In the genomic region with DNA sequence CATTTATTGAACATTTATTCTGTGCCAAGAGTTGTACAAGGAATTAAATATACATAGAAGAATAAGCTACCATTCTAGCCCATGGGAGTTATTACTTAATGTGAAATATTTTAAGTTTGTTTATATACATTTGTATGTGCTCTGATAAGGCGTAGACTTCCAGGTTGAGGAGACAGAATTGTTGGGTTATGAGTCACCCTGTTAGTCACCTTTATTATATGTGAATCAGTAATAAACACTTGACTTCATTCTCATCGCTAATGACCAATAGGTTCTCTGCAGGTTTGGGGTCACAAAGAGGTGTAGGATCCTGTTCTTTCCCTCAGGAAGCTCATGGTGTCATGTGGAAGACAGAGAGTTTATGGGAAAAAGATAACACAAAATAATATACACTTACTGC, we compare ENCODE assay signal across 7 cellular contexts.
DNase-seq lines count a peak whose midpoint lies in the region; ATAC-seq, FAIRE-seq and TF ChIP-seq lines count a peak whose summit lies in the region.
"Not testable (repeated sequence)": the region's sequence is repeated elsewhere in the genome, so short reads cannot be mapped to it uniquely, and the experiment has no call there.

No MANE protein-coding gene starts in this region.

- TF ChIP-seq CTCF in OCI-LY7 (conservative IDR thresholded peaks at IDR 0.05; ENCODE audit: low read length); Panc1 (IDR thresholded peaks at IDR 0.05); left lung (IDR thresholded peaks at IDR 0.05); omental fat pad (IDR thresholded peaks at IDR 0.05): not testable (repeated sequence)

- H3K36me3 ChIP-seq in OCI-LY7 (ENCODE audit: insufficient read depth, low read length); Panc1 (ENCODE audit: control insufficient read depth, insufficient read depth, low read length); left lung: not testable (repeated sequence)

- H3K4me3 ChIP-seq in OCI-LY7 (ENCODE audit: low read depth, low read length, poor library complexity, severe bottlenecking); Panc1 (ENCODE audit: low read depth in 2 of 2, low read length in 2 of 2); left lung: not testable (repeated sequence)

- not testable (repeated sequence) for H3K27ac ChIP-seq in OCI-LY7 (ENCODE audit: low read depth, low read length, poor library complexity, severe bottlenecking); Panc1 (ENCODE audit: low read length); left lung

- FAIRE-seq in H54 (lab: Jason Lieb, UNC), result peak; percentile 77

- H3K27me3 ChIP-seq in Panc1 (ENCODE audit: control insufficient read depth, insufficient read depth, low read length); left lung: not testable (repeated sequence)

- in situ Hi-C loops in Panc1 (cut with HindIII; ENCODE audit: low pct_unique_long_range_greater_than_20kb, low sequenced_read_pairs), result not testable (repeated sequence)

- H3K4me1 ChIP-seq in OCI-LY7 (ENCODE audit: insufficient read depth, low read length, poor library complexity, severe bottlenecking); Panc1 (ENCODE audit: control insufficient read depth, insufficient read depth, low read length); left lung: not testable (repeated sequence)

- peak; percentile 90 for ATAC-seq in Panc1
- ATAC-seq in SK-N-SH treated with all-trans-retinoic acid at 6 μM for 48 hours, result peak; percentile 53
- ATAC-seq in esophagus mucosa, result peak; percentile 85
- ATAC-seq in left lung, result peak; percentile 58
- ATAC-seq in omental fat pad (ENCODE audit: low FRiP score), result peak; percentile 59

- BruUV-seq in OCI-LY7 (replicated peaks; lab: Mats Ljungman, UMichigan) (TSS peak; percentile 44), Panc1 (replicated peaks; lab: Mats Ljungman, UMichigan) (TSS peak; percentile 64)

- not testable (repeated sequence) for DNase-seq in H54 (ENCODE audit: insufficient read length, low spot score); OCI-LY7 (ENCODE audit: low spot score); Panc1 (ENCODE audit: low read depth, low spot score); left lung; omental fat pad (ENCODE audit: low spot score)

- H3K9me2 ChIP-seq in OCI-LY7 (ENCODE audit: insufficient read depth, low read length), result not testable (repeated sequence)

- H2AFZ ChIP-seq in OCI-LY7 (ENCODE audit: low read length), result not testable (repeated sequence)

- POLR2A ChIA-PET in OCI-LY7 (lab: Charles Lee); Panc1 (lab: Charles Lee): not testable (repeated sequence)

- not testable (repeated sequence) for H3K4me2 ChIP-seq in OCI-LY7 (ENCODE audit: low read length)

- H4K20me1 ChIP-seq in OCI-LY7 (ENCODE audit: insufficient read depth, low read length), result not testable (repeated sequence)

- not testable (repeated sequence) for H3K79me2 ChIP-seq in OCI-LY7 (ENCODE audit: insufficient read depth, low read depth, low read length)

- intact Hi-C loops in OCI-LY7 (cut with micrococcal nuclease; ENCODE audit: unreplicated experiment); Panc1 (cut with micrococcal nuclease; ENCODE audit: unreplicated experiment); left lung (cut with DNase I): not testable (repeated sequence)

- CTCF ChIA-PET in OCI-LY7 (lab: Charles Lee; ENCODE audit: unreplicated experiment); Panc1 (lab: Charles Lee): not testable (repeated sequence)

- H3K9me3 ChIP-seq in OCI-LY7 (ENCODE audit: low read length); Panc1 (ENCODE audit: control insufficient read depth, insufficient read depth, low read depth, low read length); left lung: not testable (repeated sequence)

- TF ChIP-seq POLR2A in H54 (IDR thresholded peaks at IDR 0.05; ENCODE audit: low read depth, low read length), result not testable (repeated sequence)
